In the genomic region with DNA sequence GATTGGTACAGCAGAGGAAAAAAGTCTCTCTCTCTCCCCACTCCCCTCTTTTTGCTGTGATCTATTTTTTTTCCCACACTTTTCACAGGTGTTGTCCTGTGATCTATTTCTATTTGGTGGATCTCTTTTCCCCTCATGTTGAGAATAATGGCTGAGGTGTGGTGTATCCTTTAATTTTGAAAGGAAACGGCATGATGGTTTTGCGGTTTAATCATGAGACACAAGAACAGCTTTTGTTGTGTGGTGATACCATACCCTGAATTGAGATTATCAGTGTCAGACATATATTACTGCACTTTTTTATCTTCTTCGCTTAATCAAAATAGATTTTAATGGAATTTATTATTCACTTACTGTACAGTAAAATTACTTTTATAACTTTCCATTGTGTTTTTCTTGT, we compare ENCODE assay signal across 18 cellular contexts. TPM values are rescaled to one million over a fixed set of nuclear protein-coding genes. Genes with fewer than 3 reads are reported as not detected.
DNase-seq lines count a peak whose midpoint lies in the region; ATAC-seq, FAIRE-seq and TF ChIP-seq lines count a peak whose summit lies in the region.
"Had no signal": no experiment of that assay in that cellular context is flagged by ENCODE, and none has a peak within 500 bp of the region (broad histone marks: within the 10 kb centered on the region; RNA-seq: fewer than 3 reads in every experiment).

No MANE protein-coding gene starts in this region.

- dilution Hi-C loops in endothelial cell of umbilical vein (cut with MboI; ENCODE audit: extremely low pct_ligation_motif_present, low sequenced_read_pairs), result no loop called here

- H3K36me3 Mint-ChIP-seq in CD4-positive, alpha-beta T cell (ENCODE audit: low read depth), result peaks cover 6% of the 10 kb centered on the region

- H3K27me3 ChIP-seq in CD4-positive, alpha-beta T cell (ENCODE audit: control insufficient read depth, insufficient read depth, low read length), result no peaks in the 10 kb centered on the region
- no peaks in the 10 kb centered on the region for H3K27me3 ChIP-seq in SJSA1 (replicated peaks)
- no peaks in the 10 kb centered on the region for H3K27me3 ChIP-seq in endothelial cell of umbilical vein (ENCODE audit: control insufficient read depth in 2 of 2, insufficient read depth in 2 of 2, low read length in 2 of 2)

- no peaks in the 10 kb centered on the region for H4K20me1 ChIP-seq in endothelial cell of umbilical vein (replicated peaks; ENCODE audit: control insufficient read depth, extremely low read depth, insufficient read depth, low read length)

- peak; percentile 51 for ATAC-seq in CD4-positive, alpha-beta T cell (ENCODE audit: poor library complexity)

- H3K4me3 Mint-ChIP-seq in CD4-positive, alpha-beta T cell, result peak overlapping the region; percentile 27

- no peak for TF ChIP-seq CTCF in CD4-positive, alpha-beta T cell (IDR thresholded peaks at IDR 0.05)
- TF ChIP-seq CTCF in endothelial cell of umbilical vein (IDR thresholded peaks at IDR 0.05; ENCODE audit: extremely low read depth in 1 of 2, insufficient read depth in 1 of 2, low read depth in 1 of 2, low read length in 2 of 2), result no peak

- no peak for DNase-seq in CD4-positive, alpha-beta T cell
- DNase-seq in SJSA1 (ENCODE audit: low read depth in 1 of 2, low spot score in 2 of 2) (no peak), endothelial cell of umbilical vein (ENCODE audit: low read depth, low spot score) (no peak), NK-92 (lab: John Stamatoyannopoulos, UW; ENCODE audit: unreplicated experiment) (no peak), HPDE6-E6E7 (ENCODE audit: extremely low spot score) (no peak)
- no peak for DNase-seq in activated naive CD4-positive, alpha-beta T cell (lab: John Stamatoyannopoulos, UW)
- DNase-seq: NCI-H1092, NCI-H2081, NCI-H446, NCI-H526, PC-9, SHP77 treated with DMSO at 0.1 percent for 48 hours, SK-N-SH had no signal

- CTCF ChIA-PET in CD4-positive, alpha-beta T cell (lab: Charles Lee), result interaction anchor here (1.4 kb wide), 1 partner anchor 34 kb away, joined by 3 read pairs; no protein-coding TSS in a partner anchor
- CTCF ChIA-PET in endothelial cell of umbilical vein (lab: Charles Lee), result interaction anchor here (1.5 to 1.7 kb wide), 2 partner anchors 39 to 61 kb away, joined by 5 to 6 read pairs; no protein-coding TSS in a partner anchor

- H3K4me2 ChIP-seq in endothelial cell of umbilical vein (ENCODE audit: insufficient read depth, low read length), result peak overlapping the region; percentile 81
- H3K4me2 ChIP-seq: PC-9, SK-N-SH had no signal

- intact Hi-C loops in CD4-positive, alpha-beta T cell (cut with DNase I, micrococcal nuclease), result loop anchor here in 1 of 2 experiments (10.0 kb wide), 1 partner anchor 234 kb away; no protein-coding TSS in a partner anchor
- intact Hi-C loops in endothelial cell of umbilical vein (cut with micrococcal nuclease), result loop anchor here (5.0 to 10.0 kb wide), 2 partner anchors 33 to 884 kb away; a partner anchor contains a TSS

- peak; percentile 21 for FAIRE-seq in G401.6 (lab: Jason Lieb, UNC)
- no peak for FAIRE-seq in endothelial cell of umbilical vein (lab: Jason Lieb, UNC)
- FAIRE-seq: A204.1, H54 had no signal

- H3K9ac ChIP-seq in endothelial cell of umbilical vein (replicated peaks; ENCODE audit: extremely low read depth, insufficient read depth, low read length), result peak overlapping the region; percentile 86
- H3K9ac ChIP-seq: SK-N-SH had no signal

- H3K4me3 ChIP-seq in SJSA1, result no peak overlapping the region
- H3K4me3 ChIP-seq in endothelial cell of umbilical vein (replicated peaks in 1 of 3; ENCODE audit: insufficient read depth in 1 of 3, low read depth in 1 of 3, low read length in 3 of 3), result no peak overlapping the region
- H3K4me3 ChIP-seq: PC-9 had no signal

- no peaks in the 10 kb centered on the region for H3K9me3 ChIP-seq in CD4-positive, alpha-beta T cell (ENCODE audit: control insufficient read depth, low read length)
- H3K9me3 ChIP-seq in SJSA1 (replicated peaks) (no peaks in the 10 kb centered on the region), endothelial cell of umbilical vein (replicated peaks; ENCODE audit: control insufficient read depth, insufficient read depth, low read length) (no peaks in the 10 kb centered on the region)
- H3K9me3 ChIP-seq: SK-N-SH had no signal

- no peaks in the 10 kb centered on the region for H3K9me3 Mint-ChIP-seq in CD4-positive, alpha-beta T cell

- no TSS peak for BruUV-seq in endothelial cell of umbilical vein (replicated peaks; lab: Mats Ljungman, UMichigan)

- H3K9me1 ChIP-seq in endothelial cell of umbilical vein (replicated peaks; ENCODE audit: control insufficient read depth, extremely low read depth, insufficient read depth, low read length), result no peaks in the 10 kb centered on the region

- H3K27me3 Mint-ChIP-seq in CD4-positive, alpha-beta T cell, result no peaks in the 10 kb centered on the region

- H3K4me1 Mint-ChIP-seq in CD4-positive, alpha-beta T cell (ENCODE audit: low read depth), result peaks cover 80% of the 10 kb centered on the region

- H2AFZ ChIP-seq in endothelial cell of umbilical vein (ENCODE audit: low read depth, low read length), result no peak overlapping the region
- H2AFZ ChIP-seq: PC-9 had no signal

- POLR2A ChIA-PET in CD4-positive, alpha-beta T cell (lab: Charles Lee), result no interaction called here
- POLR2A ChIA-PET in endothelial cell of umbilical vein (lab: Charles Lee), result interaction anchor here (1.0 kb wide), 1 partner anchor 39 kb away, joined by 5 read pairs; no protein-coding TSS in a partner anchor

- peaks cover 88% of the 10 kb centered on the region for H3K79me2 ChIP-seq in endothelial cell of umbilical vein (ENCODE audit: control insufficient read depth, insufficient read depth, low read length)

- peak overlapping the region; percentile 55 for H3K27ac Mint-ChIP-seq in CD4-positive, alpha-beta T cell

- no peak for TF ChIP-seq POLR2A in endothelial cell of umbilical vein (IDR thresholded peaks at IDR 0.05; ENCODE audit: low read depth, low read length)

- no peak overlapping the region for H3K27ac ChIP-seq in CD4-positive, alpha-beta T cell (ENCODE audit: low read depth, low read length)
- peak overlapping the region; percentile 17; the same call in 1 of the 2 replicates for H3K27ac ChIP-seq in SJSA1
- peak overlapping the region; percentile 91 for H3K27ac ChIP-seq in endothelial cell of umbilical vein (ENCODE audit: insufficient read depth, low read depth, low read length)
- H3K27ac ChIP-seq: C4-2B, PC-9, RWPE1 had no signal

- H3K4me1 ChIP-seq in SJSA1 (replicated peaks) (peaks cover 82% of the 10 kb centered on the region), endothelial cell of umbilical vein (ENCODE audit: control insufficient read depth, extremely low read depth, insufficient read depth, low read length) (peaks cover 80% of the 10 kb centered on the region)

- H3K36me3 ChIP-seq in SJSA1 (peaks cover 4% of the 10 kb centered on the region), endothelial cell of umbilical vein (ENCODE audit: control insufficient read depth in 2 of 2, extremely low read depth in 1 of 2, insufficient read depth in 2 of 2, low read length in 2 of 2) (no peaks in the 10 kb centered on the region)

TF ChIP-seq in endothelial cell of umbilical vein, 7 proteins besides CTCF, POLR2A, EP300 and RAD21:
- TF ChIP-seq EZH2 (IDR thresholded peaks at IDR 0.05; ENCODE audit: borderline replicate concordance, low read depth, low read length, severe bottlenecking) (no peak), GATA2 (IDR thresholded peaks at IDR 0.05; ENCODE audit: insufficient read depth, insufficient read length, low read depth, low read length) (no peak), POLR2AphosphoS5 (IDR thresholded peaks at IDR 0.05; ENCODE audit: insufficient read depth, low read depth, low read length) (no peak), JUN (IDR thresholded peaks at IDR 0.05; ENCODE audit: borderline replicate concordance, insufficient read depth, insufficient read length, low read depth) (no peak), MYC (IDR thresholded peaks at IDR 0.05; ENCODE audit: low read depth, low read length) (no peak), FOS (IDR thresholded peaks at IDR 0.05; ENCODE audit: borderline replicate concordance, insufficient read depth, low read length) (no peak)
- TF ChIP-seq, protein P1, sequence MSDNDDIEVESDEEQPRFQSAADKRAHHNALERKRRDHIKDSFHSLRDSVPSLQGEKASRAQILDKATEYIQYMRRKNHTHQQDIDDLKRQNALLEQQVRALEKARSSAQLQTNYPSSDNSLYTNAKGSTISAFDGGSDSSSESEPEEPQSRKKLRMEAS (IDR thresholded peaks at IDR 0.05; ENCODE audit: insufficient read depth, insufficient read length), result no peak

RNA-seq across cellular contexts. Expression of a gene that starts 25.5 kb away (rescaled TPM):
- 10 to 100 TPM; 23.1 to 24.5 TPM for total RNA-seq in CD4-positive, alpha-beta T cell
- total RNA-seq in SJSA1 (2014; rRNA removed; shearing (Covaris generic)), result 105 and 151 TPM in 2 replicates
- total RNA-seq in endothelial cell of umbilical vein, result 114 and 115 TPM in 2 replicates
- 27.8 and 33.8 TPM in 2 replicates for polyA plus RNA-seq in endothelial cell of umbilical vein
- polyA plus RNA-seq in endothelial cell of umbilical vein (2011; cell fraction: cytosol; rRNA removed), result 34.5 and 37.1 TPM in 2 replicates
- 30.8 and 43.2 TPM in 2 replicates for polyA plus RNA-seq in endothelial cell of umbilical vein (2011; cell fraction: nucleus; rRNA removed)
- 30.4 and 40.0 TPM in 2 replicates for polyA plus RNA-seq in endothelial cell of umbilical vein (2012)
- polyA minus RNA-seq in endothelial cell of umbilical vein, result 64.5 and 65.3 TPM in 2 replicates
- polyA minus RNA-seq in endothelial cell of umbilical vein (2011; cell fraction: cytosol; rRNA and poly(A)+ RNA removed), result 18.5 TPM
- 31.3 and 39.8 TPM in 2 replicates for polyA minus RNA-seq in endothelial cell of umbilical vein (2011; cell fraction: nucleus; rRNA and poly(A)+ RNA removed)

RNA-seq across cellular contexts. Expression of a gene that starts 48.1 kb away (rescaled TPM):
- total RNA-seq in CD4-positive, alpha-beta T cell, result 10 to 100 TPM; 17.8 to 20.5 TPM
- 29.4 and 34.5 TPM in 2 replicates for total RNA-seq in SJSA1 (2014; rRNA removed; shearing (Covaris generic))
- total RNA-seq in endothelial cell of umbilical vein, result 51.2 and 51.3 TPM in 2 replicates
- 36.6 and 40.0 TPM in 2 replicates for polyA plus RNA-seq in endothelial cell of umbilical vein
- 53.2 and 53.9 TPM in 2 replicates for polyA plus RNA-seq in endothelial cell of umbilical vein (2011; cell fraction: cytosol; rRNA removed)
- polyA plus RNA-seq in endothelial cell of umbilical vein (2011; cell fraction: nucleus; rRNA removed), result 36.6 and 42.5 TPM in 2 replicates
- 43.8 and 46.6 TPM in 2 replicates for polyA plus RNA-seq in endothelial cell of umbilical vein (2012)
- 35.5 and 38.3 TPM in 2 replicates for polyA minus RNA-seq in endothelial cell of umbilical vein
- 10.8 TPM for polyA minus RNA-seq in endothelial cell of umbilical vein (2011; cell fraction: cytosol; rRNA and poly(A)+ RNA removed)
- 9.3 and 12.0 TPM in 2 replicates for polyA minus RNA-seq in endothelial cell of umbilical vein (2011; cell fraction: nucleus; rRNA and poly(A)+ RNA removed)
